ENCODE assay signal across 9 cellular contexts in the genomic region with DNA sequence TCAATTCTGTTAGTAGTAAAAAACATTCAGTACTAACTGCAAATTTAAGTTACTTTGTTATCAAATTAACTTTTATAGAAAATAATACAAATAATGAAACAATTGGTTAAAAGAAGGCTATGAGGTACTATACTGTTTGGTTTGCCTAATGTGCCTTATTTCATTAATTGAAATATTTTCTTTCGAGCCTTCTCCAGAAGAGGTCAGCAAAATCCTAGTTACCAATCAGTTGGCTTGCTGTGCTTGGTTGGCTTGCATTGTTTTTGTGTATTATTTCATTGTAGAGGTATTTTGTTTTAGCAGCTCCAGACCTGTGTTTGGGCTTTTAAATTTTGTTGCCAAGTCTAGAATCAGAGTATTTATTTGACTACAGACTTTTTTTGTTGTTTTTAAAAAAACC.
A peak's percentile ranks its signal among the peaks of the same experiment; 100 is the strongest.
DNase-seq lines count a peak whose midpoint lies in the region; ATAC-seq, FAIRE-seq and TF ChIP-seq lines count a peak whose summit lies in the region.
"Had no signal": no experiment of that assay in that cellular context is flagged by ENCODE, and none has a peak within 500 bp of the region (broad histone marks: within the 10 kb centered on the region; RNA-seq: fewer than 3 reads in every experiment).

No MANE protein-coding gene starts in this region.

- H3F3A ChIP-seq in PC-3 (ENCODE audit: low read length, unreplicated experiment): no peaks in the 10 kb centered on the region

- H2AFZ ChIP-seq in PC-3 (ENCODE audit: low read length) (no peak overlapping the region), fibroblast of lung (ENCODE audit: low read length) (no peak overlapping the region)
- H2AFZ ChIP-seq: parathyroid adenoma had no signal

- no peak for ATAC-seq in PC-3
- ATAC-seq in GM18498 (IDR thresholded peaks at IDR 0.05; ENCODE audit: unreplicated experiment): no peak

- no TSS peak for BruUV-seq in PC-3 (replicated peaks; lab: Mats Ljungman, UMichigan)

- intact Hi-C loops in PC-3 (cut with micrococcal nuclease): no loop called here

- peak; percentile 50 for FAIRE-seq in G401.6 (lab: Jason Lieb, UNC)

- TF ChIP-seq CTCF in PC-3 (conservative IDR thresholded peaks at IDR 0.05; ENCODE audit: low read depth, low read length): peak; percentile 34; the same call in 1 of the 2 replicates
- TF ChIP-seq CTCF in fibroblast of lung (conservative IDR thresholded peaks at IDR 0.05 in 1 of 2, IDR thresholded peaks at IDR 0.05 in 1 of 2; ENCODE audit: low read depth in 1 of 2, low read length in 2 of 2): peak; percentile 32 to 41

- no peak overlapping the region for H3K27ac ChIP-seq in PC-3 (ENCODE audit: low read length)
- no peak overlapping the region for H3K27ac ChIP-seq in fibroblast of lung (ENCODE audit: insufficient read depth, low read length)
- H3K27ac ChIP-seq: parathyroid adenoma had no signal

- POLR2A ChIA-PET in PC-3 (lab: Charles Lee; ENCODE audit: unreplicated experiment): no interaction called here

- H3K36me3 ChIP-seq in PC-3 (ENCODE audit: low read depth, low read length): no peaks in the 10 kb centered on the region
- H3K36me3 ChIP-seq in fibroblast of lung (ENCODE audit: control insufficient read depth, insufficient read depth, low read length): no peaks in the 10 kb centered on the region

- CTCF ChIA-PET in PC-3 (lab: Charles Lee): no interaction called here

- DNase-seq in PC-3: no peak
- peak in 1 of 2 donors; percentile 54 for DNase-seq in fibroblast of lung (ENCODE audit: low read depth in 2 of 2)
- peak; percentile 56 for DNase-seq in pons (ENCODE audit: low spot score)
- no peak for DNase-seq in RKO (ENCODE audit: low spot score)
- DNase-seq in stimulated activated CD4-positive, alpha-beta T cell treated with anti-CD3 and anti-CD28 coated beads, Interleukin-15, amount 100 ng/mL, for 24 hours: no peak
- no peak for DNase-seq in NAMALWA (ENCODE audit: low spot score)

- no peaks in the 10 kb centered on the region for H3K9me3 ChIP-seq in PC-3 (ENCODE audit: low read length)
- no peaks in the 10 kb centered on the region for H3K9me3 ChIP-seq in fibroblast of lung (ENCODE audit: control insufficient read depth, insufficient read depth, low read depth, low read length)

- H3K4me3 ChIP-seq in PC-3 (ENCODE audit: low read length) (no peak overlapping the region), fibroblast of lung (replicated peaks in 1 of 4; ENCODE audit: control extremely low read depth in 1 of 4, insufficient read depth in 1 of 4, low read depth in 3 of 4, low read length in 4 of 4) (no peak overlapping the region)

- H3K4me2 ChIP-seq in PC-3 (ENCODE audit: low read length) (no peak overlapping the region), fibroblast of lung (ENCODE audit: extremely low read depth, insufficient read depth, low read length) (no peak overlapping the region)

- H3K9ac ChIP-seq in PC-3 (ENCODE audit: low read length) (no peak overlapping the region), fibroblast of lung (ENCODE audit: insufficient read depth, low read length) (no peak overlapping the region)
- H3K9ac ChIP-seq: parathyroid adenoma had no signal

- H4K20me1 ChIP-seq in PC-3 (ENCODE audit: low read length) (no peaks in the 10 kb centered on the region), fibroblast of lung (ENCODE audit: control insufficient read depth, extremely low read depth, insufficient read depth, low read length) (no peaks in the 10 kb centered on the region)

- H3K4me1 ChIP-seq in PC-3 (ENCODE audit: insufficient read depth, low read length) (no peaks in the 10 kb centered on the region), fibroblast of lung (ENCODE audit: control insufficient read depth, extremely low read depth, insufficient read depth, low read length) (peaks cover 2% of the 10 kb centered on the region)
- H3K4me1 ChIP-seq: parathyroid adenoma had no signal

- H3K79me2 ChIP-seq in PC-3 (ENCODE audit: low read length) (0 out of 2 replicates have a peak, but pooled peaks cover 3% of the 10 kb centered on the region), fibroblast of lung (ENCODE audit: control insufficient read depth, insufficient read depth, low read length) (peaks cover 17% of the 10 kb centered on the region)

- H3K27me3 ChIP-seq in PC-3 (ENCODE audit: low read length) (no peaks in the 10 kb centered on the region), fibroblast of lung (ENCODE audit: control insufficient read depth, insufficient read depth, low read length) (no peaks in the 10 kb centered on the region)

- no peaks in the 10 kb centered on the region for H3K9me2 ChIP-seq in PC-3 (replicated peaks; ENCODE audit: low read length)
